ENCODE assay signal across 25 cellular contexts in the genomic region with DNA sequence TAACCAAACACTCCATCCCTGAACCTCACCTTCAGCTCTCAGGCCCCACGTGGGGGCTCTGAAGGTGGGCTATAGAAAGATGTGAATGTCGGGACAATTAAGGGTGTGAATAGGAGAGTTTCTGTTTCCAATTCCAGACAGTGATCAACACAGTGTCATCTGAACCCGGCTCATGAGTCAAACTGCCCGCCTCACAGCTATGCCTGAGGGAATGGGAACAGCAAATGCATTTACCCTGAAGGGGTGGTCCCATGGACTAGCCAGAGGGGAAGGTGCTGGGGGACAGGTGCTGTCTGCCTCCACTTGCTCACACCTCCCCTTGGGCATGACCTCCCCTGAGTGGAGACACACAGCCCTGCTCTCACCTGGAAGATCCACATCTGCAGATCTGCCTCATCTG. TPM values are rescaled to one million over a fixed set of nuclear protein-coding genes. Genes with fewer than 3 reads are reported as not detected.
"Had no signal": no experiment of that assay in that cellular context is flagged by ENCODE, and none has a peak within 500 bp of the region (broad histone marks: within the 10 kb centered on the region; RNA-seq: fewer than 3 reads in every experiment).

No MANE protein-coding gene starts in this region.

- H3K4me1 ChIP-seq: esophagus squamous epithelium, parathyroid adenoma, prostate gland, tibial artery, upper lobe of right lung had no signal

- H3K9me3 ChIP-seq: esophagus squamous epithelium, prostate gland, tibial artery, upper lobe of right lung, vagina had no signal

- H3K4me3 ChIP-seq: esophagus squamous epithelium, prostate gland, skin epidermis, tibial artery, upper lobe of right lung, vagina had no signal

- H3K27ac Mint-ChIP-seq: dendritic cell treated with granulocyte-macrophage colony-stimulating factor and Interleukin-4, amounts not matched to agents 40 ng/mL and 50 ng/mL, for 4 days; memory B cell had no signal

- H3K4me3 Mint-ChIP-seq: dendritic cell treated with granulocyte-macrophage colony-stimulating factor and Interleukin-4, amounts not matched to agents 40 ng/mL and 50 ng/mL, for 4 days; memory B cell; mesothelial cell of epicardium had no signal

- H3K4me1 Mint-ChIP-seq: mesothelial cell of epicardium had no signal

- H3K27ac ChIP-seq: parathyroid adenoma, prostate gland, skin epidermis, tibial artery, upper lobe of right lung, vagina had no signal

- ATAC-seq: left colon, upper lobe of right lung had no signal

- H3K9me3 Mint-ChIP-seq: dendritic cell treated with granulocyte-macrophage colony-stimulating factor and Interleukin-4, amounts not matched to agents 40 ng/mL and 50 ng/mL, for 4 days; mesothelial cell of epicardium; nephron had no signal

- H3K27me3 ChIP-seq: upper lobe of right lung, vagina had no signal

- DNase-seq: cerebellar nuclear complex; esophagus squamous epithelium; hippocampal formation; left colon; occipital lobe; retina; stimulated activated CD4-positive, alpha-beta T cell treated with anti-CD3 and anti-CD28 coated beads, Interleukin-12 subunit alpha, Interleukin-12 subunit beta, amount 100 ng/mL, for 4 hours; stimulated activated naive CD4-positive, alpha-beta T cell treated with Interleukin-2 at 50 U/mL for 16 hours; tibial artery; upper lobe of right lung had no signal

- H3K36me3 ChIP-seq: esophagus squamous epithelium, prostate gland, tibial artery, upper lobe of right lung, vagina had no signal

- H3K36me3 Mint-ChIP-seq: mesothelial cell of epicardium had no signal

RNA-seq across cellular contexts. Expression of gene RTP2, which starts 6.3 kb away (rescaled TPM):
- total RNA-seq: epithelial cell of proximal tubule, esophagus squamous epithelium, kidney epithelial cell, left colon, lower leg skin, mesothelial cell of epicardium, mucosa of gallbladder, myocyte, occipital lobe, prostate gland, sciatic nerve, temporal lobe, upper lobe of right lung, vagina had no signal

RNA-seq across cellular contexts. Expression of gene SST, which starts 25.8 kb away (rescaled TPM):
- total RNA-seq: esophagus squamous epithelium, kidney epithelial cell, lower leg skin, myocyte, prostate gland, sciatic nerve, upper lobe of right lung had no signal
